ENCODE assay signal across 21 cellular contexts in the genomic region with DNA sequence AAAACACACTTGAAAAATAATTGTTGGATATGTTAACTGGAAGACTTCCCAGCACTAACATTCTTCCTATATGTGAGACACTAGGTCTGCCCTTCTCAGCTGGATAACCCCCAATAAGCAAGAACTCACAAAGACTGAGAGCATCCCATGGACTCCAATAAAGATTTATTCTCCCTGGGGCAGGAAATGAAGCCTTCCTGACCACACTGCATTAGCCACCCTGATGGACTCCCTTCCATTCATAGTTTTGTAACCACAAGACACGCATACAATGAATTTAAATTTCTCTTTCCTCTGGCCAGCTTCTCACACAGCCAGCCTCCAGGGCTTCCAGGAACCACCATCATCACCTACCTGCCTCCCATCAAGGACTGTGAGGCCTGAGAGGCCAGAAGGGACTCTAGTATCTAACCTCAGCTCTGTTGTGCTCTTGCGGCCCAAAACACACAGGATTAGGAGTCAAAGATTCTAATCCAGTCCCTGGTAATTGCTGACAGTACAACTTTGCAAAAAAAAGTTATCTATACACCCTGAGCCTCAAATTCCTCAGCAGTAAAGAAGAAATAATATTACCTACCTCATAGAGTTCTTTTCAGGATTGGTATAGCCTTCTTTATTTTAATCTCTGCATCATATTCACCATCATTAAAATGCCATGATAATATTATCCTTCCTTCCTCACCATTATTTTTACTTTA. TPM values are rescaled to one million over a fixed set of nuclear protein-coding genes. Genes with fewer than 3 reads are reported as not detected.
DNase-seq lines count a peak whose midpoint lies in the region; ATAC-seq, FAIRE-seq and TF ChIP-seq lines count a peak whose summit lies in the region.
"Had no signal": no experiment of that assay in that cellular context is flagged by ENCODE, and none has a peak within 500 bp of the region (broad histone marks: within the 10 kb centered on the region; RNA-seq: fewer than 3 reads in every experiment).

No MANE protein-coding gene starts in this region.

- ATAC-seq in HG02840 (IDR thresholded peaks at IDR 0.05; ENCODE audit: low FRiP score, unreplicated experiment) = no peak
- ATAC-seq: Panc1; stimulated activated effector memory CD8-positive, alpha-beta T cell treated with anti-CD3 and anti-CD28 coated beads, Interleukin-12 subunit alpha, Interleukin-12 subunit beta, amount 100 ng/mL, for 72 hours had no signal

- no peak for TF ChIP-seq POLR2A in GM12892 (IDR thresholded peaks at IDR 0.05; ENCODE audit: low read depth, low read length)

- H3K9me3 ChIP-seq in MG63 = no peaks in the 10 kb centered on the region

- CTCF ChIA-PET in BJ (lab: Yijun Ruan, JAX) = interaction anchor here (1.4 to 1.5 kb wide), 2 partner anchors 152 to 201 kb away, joined by 3 to 5 read pairs; no protein-coding TSS in a partner anchor

- H3K27me3 ChIP-seq in BJ (ENCODE audit: control insufficient read depth, insufficient read depth, low read length) (no peaks in the 10 kb centered on the region), MG63 (no peaks in the 10 kb centered on the region)

- H3K4me3 ChIP-seq in BJ (ENCODE audit: low read depth, low read length) = no peak overlapping the region
- H3K4me3 ChIP-seq in MG63 = no peak overlapping the region

- in situ Hi-C loops in GM13976 (cut with MboI; ENCODE audit: low sequenced_read_pairs, unreplicated experiment) = no loop called here

- TF ChIP-seq CTCF in BJ (IDR thresholded peaks at IDR 0.05; ENCODE audit: insufficient read depth, low read depth, low read length) = no peak
- TF ChIP-seq CTCF in GM13976 (IDR thresholded peaks at IDR 0.05; ENCODE audit: borderline replicate concordance, control extremely low read depth, extremely low read depth, insufficient read depth, missing control alignments) = no peak

- H3K36me3 ChIP-seq in BJ (ENCODE audit: control insufficient read depth, insufficient read depth, low read length) (peaks cover 2% of the 10 kb centered on the region; the same call in 1 of the 2 replicates), MG63 (no peaks in the 10 kb centered on the region)

- no peak for FAIRE-seq in GM12892 (lab: Jason Lieb, UNC)

- POLR2A ChIA-PET in BJ (lab: Charles Lee) = interaction anchor here (0.5 to 1.3 kb wide), 3 partner anchors 18 to 69 kb away, joined by 3 to 4 read pairs (median 4); no protein-coding TSS in a partner anchor

- DNase-seq in BJ (ENCODE audit: low read depth) (peak; percentile 93), MG63 (peak; percentile 34), dedifferentiated amniotic fluid mesenchymal stem cell (ENCODE audit: extremely low spot score) (peak; percentile 56), non-pigmented ciliary epithelial cell (ENCODE audit: low read depth) (peak; percentile 73), globus pallidus (ENCODE audit: low spot score) (no peak), GM13976 (ENCODE audit: low spot score) (no peak), GM12892 (ENCODE audit: insufficient read length) (no peak)
- DNase-seq: activated CD4-positive, alpha-beta T cell treated with anti-CD3 and anti-CD28 coated beads, Interleukin-2, amount 50 U/mL, for 1 hour; aorta; C1 segment of cervical spinal cord; effector CD4-positive, alpha-beta T cell; GDM1; KBM-7; NCI-H1694; NCI-H524 treated with DMSO at 0.1 percent for 48 hours; stimulated activated CD4-positive, alpha-beta T cell treated with anti-CD3 and anti-CD28 coated beads, Interleukin-4, amount 100 ng/mL, for 24 hours had no signal

RNA-seq across cellular contexts. Expression of gene GDPD4, which starts 45.6 kb away (rescaled TPM):
- polyA plus RNA-seq in BJ (2011; rRNA removed) = not detected in 2 replicates
- polyA minus RNA-seq in BJ (2011; rRNA and poly(A)+ RNA removed) = 0.46 TPM in 1 of 2 replicates, not detected in the other
- total RNA-seq in MG63 (2014; rRNA removed; shearing (Covaris generic); ENCODE audit: low replicate concordance) = not detected in 2 replicates
- polyA plus RNA-seq in GM12892 (2012; ENCODE audit: missing spikeins) = not detected
- total RNA-seq: activated T-helper 1 cell treated with anti-CD3 and anti-CD28 coated beads, Interleukin-12 subunit alpha, Interleukin-12 subunit beta, Interleukin-2, Interleukin-4 antibody, amounts not matched to agents 30 ng/mL and 10 ng/mL and 1 ng/mL, durations not matched to agents 14 hours and 24 hours and 36 hours; aorta; urinary bladder had no signal
- polyA plus RNA-seq: aorta, urinary bladder had no signal

Comparison
In these comparisons a context has a peak if more than half of its experiments do, and no peak if none do; other contexts are left out.
1. DNase-seq: peak in BJ (single experiment), MG63 (single experiment), dedifferentiated amniotic fluid mesenchymal stem cell (single experiment) and non-pigmented ciliary epithelial cell (single experiment); none in globus pallidus (single experiment), GM13976 (single experiment) and GM12892 (single experiment).